1 cellular context compared by ENCODE assay signal in genomic region chr12:24197517-24197916, GRCh38.
TF ChIP-seq lines count a peak whose summit lies in the region.

No MANE protein-coding gene starts in this region.

TF ChIP-seq in WTC11, 78 proteins besides CTCF, POLR2A, EP300 and RAD21 (continued from another document):
- TF ChIP-seq, protein P1, sequence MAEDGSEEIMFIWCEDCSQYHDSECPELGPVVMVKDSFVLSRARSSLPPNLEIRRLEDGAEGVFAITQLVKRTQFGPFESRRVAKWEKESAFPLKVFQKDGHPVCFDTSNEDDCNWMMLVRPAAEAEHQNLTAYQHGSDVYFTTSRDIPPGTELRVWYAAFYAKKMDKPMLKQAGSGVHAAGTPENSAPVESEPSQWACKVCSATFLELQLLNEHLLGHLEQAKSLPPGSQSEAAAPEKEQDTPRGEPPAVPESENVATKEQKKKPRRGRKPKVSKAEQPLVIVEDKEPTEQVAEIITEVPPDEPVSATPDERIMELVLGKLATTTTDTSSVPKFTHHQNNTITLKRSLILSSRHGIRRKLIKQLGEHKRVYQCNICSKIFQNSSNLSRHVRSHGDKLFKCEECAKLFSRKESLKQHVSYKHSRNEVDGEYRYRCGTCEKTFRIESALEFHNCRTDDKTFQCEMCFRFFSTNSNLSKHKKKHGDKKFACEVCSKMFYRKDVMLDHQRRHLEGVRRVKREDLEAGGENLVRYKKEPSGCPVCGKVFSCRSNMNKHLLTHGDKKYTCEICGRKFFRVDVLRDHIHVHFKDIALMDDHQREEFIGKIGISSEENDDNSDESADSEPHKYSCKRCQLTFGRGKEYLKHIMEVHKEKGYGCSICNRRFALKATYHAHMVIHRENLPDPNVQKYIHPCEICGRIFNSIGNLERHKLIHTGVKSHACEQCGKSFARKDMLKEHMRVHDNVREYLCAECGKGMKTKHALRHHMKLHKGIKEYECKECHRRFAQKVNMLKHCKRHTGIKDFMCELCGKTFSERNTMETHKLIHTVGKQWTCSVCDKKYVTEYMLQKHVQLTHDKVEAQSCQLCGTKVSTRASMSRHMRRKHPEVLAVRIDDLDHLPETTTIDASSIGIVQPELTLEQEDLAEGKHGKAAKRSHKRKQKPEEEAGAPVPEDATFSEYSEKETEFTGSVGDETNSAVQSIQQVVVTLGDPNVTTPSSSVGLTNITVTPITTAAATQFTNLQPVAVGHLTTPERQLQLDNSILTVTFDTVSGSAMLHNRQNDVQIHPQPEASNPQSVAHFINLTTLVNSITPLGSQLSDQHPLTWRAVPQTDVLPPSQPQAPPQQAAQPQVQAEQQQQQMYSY (CRISPR knock-in tag; IDR thresholded peaks at IDR 0.05) = no peak
- TF ChIP-seq NFYB (CRISPR knock-in tag; conservative IDR thresholded peaks at IDR 0.05; ENCODE audit: low read depth) = no peak
- TF ChIP-seq E2F1 (CRISPR knock-in tag; IDR thresholded peaks at IDR 0.05) = no peak
